13 cellular contexts compared by ENCODE assay signal in genomic region chr12:122868471-122869177, GRCh38. TPM values are rescaled to one million over a fixed set of nuclear protein-coding genes. Genes with fewer than 3 reads are reported as not detected.
DNase-seq lines count a peak whose midpoint lies in the region; ATAC-seq and TF ChIP-seq lines count a peak whose summit lies in the region.
"Had no signal": no experiment of that assay in that cellular context is flagged by ENCODE, and none has a peak within 500 bp of the region (broad histone marks: within the 10 kb centered on the region; RNA-seq: fewer than 3 reads in every experiment).

No MANE protein-coding gene starts in this region.

- TF ChIP-seq CTCF in natural killer cell (IDR thresholded peaks at IDR 0.05) (no peak), esophagus squamous epithelium (IDR thresholded peaks at IDR 0.05) (no peak), neutrophil (IDR thresholded peaks at IDR 0.05) (no peak)

- peak overlapping the region; percentile 61 to 77 (median 70) for H3K27ac ChIP-seq in esophagus squamous epithelium
- H3K27ac ChIP-seq in neutrophil, result peak overlapping the region; percentile 0
- H3K27ac ChIP-seq: ascending aorta had no signal

- H3K9me3 Mint-ChIP-seq in natural killer cell, result no peaks in the 10 kb centered on the region
- no peaks in the 10 kb centered on the region for H3K9me3 Mint-ChIP-seq in natural killer cell treated with Interleukin-12 subunit alpha and Interleukin-12 subunit beta and Interleukin-15 and Interleukin-18, amount 100 ng/mL, for 72 hours

- WGBS in esophagus squamous epithelium, 2 donors, result 86 to 87% methylated on average over 12 to 13 of the region's 13 CpGs

- H3K27ac Mint-ChIP-seq in natural killer cell, result peak overlapping the region; percentile 44 to 74
- H3K27ac Mint-ChIP-seq in natural killer cell treated with Interleukin-12 subunit alpha and Interleukin-12 subunit beta and Interleukin-15 and Interleukin-18, amount 100 ng/mL, for 72 hours, result peak overlapping the region in 1 of 2 donors; percentile 68

- H3K9me3 ChIP-seq in esophagus squamous epithelium, result no peaks in the 10 kb centered on the region
- H3K9me3 ChIP-seq in neutrophil, result no peaks in the 10 kb centered on the region
- H3K9me3 ChIP-seq: ascending aorta, HAP-1 had no signal

- intact Hi-C loops in natural killer cell (cut with micrococcal nuclease), result no loop called here
- intact Hi-C loops in esophagus squamous epithelium (cut with DNase I), result no loop called here

- H3K4me3 Mint-ChIP-seq in natural killer cell, result peak overlapping the region; percentile 67
- no peak overlapping the region for H3K4me3 Mint-ChIP-seq in natural killer cell treated with Interleukin-12 subunit alpha and Interleukin-12 subunit beta and Interleukin-15 and Interleukin-18, amount 100 ng/mL, for 72 hours

- H3K27me3 ChIP-seq in esophagus squamous epithelium (no peaks in the 10 kb centered on the region), neutrophil (no peaks in the 10 kb centered on the region)
- H3K27me3 ChIP-seq: ascending aorta had no signal

- H3K4me1 ChIP-seq in esophagus squamous epithelium, result peaks cover 47 to 74% (median 53%) of the 10 kb centered on the region in 3 donors
- peaks cover 44% of the 10 kb centered on the region in 2 experiments for H3K4me1 ChIP-seq in neutrophil (ENCODE audit: control insufficient read depth in 1 of 2, insufficient read depth in 1 of 2, low read depth in 1 of 2, low read length in 1 of 2)

- DNase-seq in natural killer cell (no peak), esophagus squamous epithelium (lab: John Stamatoyannopoulos, UW) (no peak), NCI-H2081 treated with DMSO at 0.1 percent for 48 hours (lab: John Stamatoyannopoulos, UW) (no peak)
- DNase-seq in natural killer cell treated with Interleukin-12 subunit alpha and Interleukin-12 subunit beta and Interleukin-15 and Interleukin-18, amount 100 ng/mL, for 72 hours (ENCODE audit: low spot score), result no peak
- DNase-seq in stimulated activated naive CD4-positive, alpha-beta T cell (lab: John Stamatoyannopoulos, UW), result no peak
- DNase-seq: NCI-H1105, NCI-H510A treated with DMSO at 0.1 percent for 48 hours, T1000 had no signal

- H3K4me1 Mint-ChIP-seq in natural killer cell, result peaks cover 56 to 64% of the 10 kb centered on the region in 2 donors
- H3K4me1 Mint-ChIP-seq in natural killer cell treated with Interleukin-12 subunit alpha and Interleukin-12 subunit beta and Interleukin-15 and Interleukin-18, amount 100 ng/mL, for 72 hours (ENCODE audit: low read depth in 2 of 2), result peaks cover 43% of the 10 kb centered on the region in 2 donors

- H3K4me3 ChIP-seq in esophagus squamous epithelium, result no peak overlapping the region
- H3K4me3 ChIP-seq in neutrophil (ENCODE audit: low read depth in 1 of 2, low read length in 1 of 2), result no peak overlapping the region
- H3K4me3 ChIP-seq: ascending aorta, HAP-1 had no signal

- H3K36me3 ChIP-seq in esophagus squamous epithelium, result peaks cover 8 to 72% (median 9%) of the 10 kb centered on the region in 3 donors
- H3K36me3 ChIP-seq in neutrophil, result peaks cover 81% of the 10 kb centered on the region

- ATAC-seq in natural killer cell (no peak), GM21619 (IDR thresholded peaks at IDR 0.05; ENCODE audit: unreplicated experiment) (no peak)
- ATAC-seq in natural killer cell treated with Interleukin-12 subunit alpha and Interleukin-12 subunit beta and Interleukin-15 and Interleukin-18, amount 100 ng/mL, for 72 hours, result no peak
- no peak for ATAC-seq in activated CD4-positive, CD25-positive, alpha-beta regulatory T cell treated with anti-CD3 and anti-CD28 coated beads, Interleukin-2, amount 50 U/mL, for 24 hours

- H3K27me3 Mint-ChIP-seq in natural killer cell (ENCODE audit: low read depth in 2 of 2), result no peaks in the 10 kb centered on the region
- no peaks in the 10 kb centered on the region for H3K27me3 Mint-ChIP-seq in natural killer cell treated with Interleukin-12 subunit alpha and Interleukin-12 subunit beta and Interleukin-15 and Interleukin-18, amount 100 ng/mL, for 72 hours

- TF ChIP-seq POLR2A in esophagus squamous epithelium (IDR thresholded peaks at IDR 0.05), result no peak

- no peaks in the 10 kb centered on the region for H3K36me3 Mint-ChIP-seq in natural killer cell
- H3K36me3 Mint-ChIP-seq in natural killer cell treated with Interleukin-12 subunit alpha and Interleukin-12 subunit beta and Interleukin-15 and Interleukin-18, amount 100 ng/mL, for 72 hours, result no peaks in the 10 kb centered on the region

RNA-seq across cellular contexts. Expression of gene VPS37B, which starts 27.3 kb away (rescaled TPM):
- 100 to 1,000 TPM; 142 to 167 (median 165) TPM for total RNA-seq in natural killer cell
- 10 to 100 TPM; 42.6 to 46.9 TPM for total RNA-seq in natural killer cell treated with Interleukin-12 subunit alpha and Interleukin-12 subunit beta and Interleukin-15 and Interleukin-18, amount 100 ng/mL, for 72 hours
- total RNA-seq in esophagus squamous epithelium, result 10 to 100 TPM; 41.1 to 85.7 (median 69.5) TPM

RNA-seq across cellular contexts. Expression of gene HIP1R, which starts 33.4 kb away (rescaled TPM):
- 10 to 100 TPM; 78.6 to 93.1 (median 85.5) TPM for total RNA-seq in natural killer cell
- 10 to 100 TPM; 14.8 to 48.9 TPM for total RNA-seq in natural killer cell treated with Interleukin-12 subunit alpha and Interleukin-12 subunit beta and Interleukin-15 and Interleukin-18, amount 100 ng/mL, for 72 hours
- 10 to 100 TPM; 27.3 to 46.3 (median 44.8) TPM for total RNA-seq in esophagus squamous epithelium
